Comparison of ENCODE assay signal across 21 cellular contexts in genomic region chr6:109229536-109229935, GRCh38.
DNase-seq lines count a peak whose midpoint lies in the region; ATAC-seq, FAIRE-seq and TF ChIP-seq lines count a peak whose summit lies in the region.
"Had no signal": no experiment of that assay in that cellular context is flagged by ENCODE, and none has a peak within 500 bp of the region (broad histone marks: within the 10 kb centered on the region; RNA-seq: fewer than 3 reads in every experiment).

No MANE protein-coding gene starts in this region.

- no peak for FAIRE-seq in small intestine (lab: Jason Lieb, UNC)
- FAIRE-seq: D721Med, GM12892, HepG2, TTC549 had no signal

- peaks cover 0 to 6% of the 10 kb centered on the region in 2 donors for H3K4me1 ChIP-seq in small intestine (ENCODE audit: control insufficient read depth in 2 of 2, insufficient read depth in 1 of 2, low read depth in 1 of 2, low read length in 1 of 2)
- H3K4me1 ChIP-seq: breast epithelium, parathyroid adenoma, suprapubic skin had no signal

- no peak for ATAC-seq in HG03139 (IDR thresholded peaks at IDR 0.05; ENCODE audit: unreplicated experiment)
- ATAC-seq: HepG2; naive thymus-derived CD4-positive, alpha-beta T cell had no signal

- H3K4me3 ChIP-seq in fibroblast of mammary gland (ENCODE audit: control insufficient read depth, low read depth, low read length) = no peak overlapping the region
- H3K4me3 ChIP-seq in small intestine (ENCODE audit: low read depth in 1 of 2, low read length in 2 of 2) = no peak overlapping the region
- H3K4me3 ChIP-seq: breast epithelium, smooth muscle cell, suprapubic skin had no signal

- DNase-seq in ELR (ENCODE audit: low read depth) (peak; percentile 19), NCI-H69 (lab: John Stamatoyannopoulos, UW) (peak; percentile 46), fibroblast of mammary gland (ENCODE audit: low read depth) (peak; percentile 55), small intestine (peak; percentile 94), NCI-H82 (lab: John Stamatoyannopoulos, UW) (no peak), posterior vena cava (ENCODE audit: low spot score) (no peak), AML-193 (lab: John Stamatoyannopoulos, UW) (no peak)
- DNase-seq: activated CD4-positive, alpha-beta T cell treated with anti-CD3 and anti-CD28 coated beads for 4 hours; glutamatergic neuron; naive thymus-derived CD4-positive, alpha-beta T cell; RPMI8226; stimulated activated CD4-positive, alpha-beta T cell treated with anti-CD3 and anti-CD28 coated beads, Interleukin-4, amount 100 ng/mL, for 24 hours had no signal

- intact Hi-C loops in posterior vena cava (cut with DNase I) = no loop called here

- no peaks in the 10 kb centered on the region for H3K27me3 ChIP-seq in small intestine (ENCODE audit: control insufficient read depth in 2 of 2, insufficient read depth in 2 of 2, low read length in 2 of 2)
- H3K27me3 ChIP-seq: breast epithelium, suprapubic skin had no signal

- H3K36me3 ChIP-seq in small intestine (ENCODE audit: control insufficient read depth in 2 of 2, insufficient read depth in 2 of 2, low read length in 2 of 2) = no peaks in the 10 kb centered on the region
- H3K36me3 ChIP-seq: breast epithelium, suprapubic skin had no signal

- 7 to 58% (median 42%) methylated on average over 4 of the region's 4 CpGs for WGBS in small intestine, 3 donors

- TF ChIP-seq CTCF in fibroblast of mammary gland (conservative IDR thresholded peaks at IDR 0.05; ENCODE audit: control insufficient read depth, insufficient read depth, low read depth, low read length) = no peak

- no peaks in the 10 kb centered on the region for H3K9me3 ChIP-seq in small intestine (ENCODE audit: control insufficient read depth, low read depth)
- H3K9me3 ChIP-seq: breast epithelium, suprapubic skin had no signal

- peak overlapping the region; percentile 94 to 96 for H3K27ac ChIP-seq in small intestine (ENCODE audit: low read depth in 1 of 2, low read length in 1 of 2)
- H3K27ac ChIP-seq: parathyroid adenoma, suprapubic skin had no signal

Comparison
In these comparisons a context has a peak if more than half of its experiments do, and no peak if none do; other contexts are left out.
1. DNase-seq: peak in ELR (single experiment), NCI-H69 (single experiment), fibroblast of mammary gland (single experiment) and small intestine (single experiment); none in NCI-H82 (single experiment), posterior vena cava (single experiment) and AML-193 (0 of 2).